In genomic region chr21:31264574-31264973, GRCh38 we compare ENCODE assay signal across 16 cellular contexts.
"Had no signal": no experiment of that assay in that cellular context is flagged by ENCODE, and none has a peak within 500 bp of the region (broad histone marks: within the 10 kb centered on the region; RNA-seq: fewer than 3 reads in every experiment).

No MANE protein-coding gene starts in this region.

- H3K36me3 ChIP-seq: suprapubic skin, upper lobe of left lung had no signal

- H3K27ac Mint-ChIP-seq: activated CD8-positive, alpha-beta memory T cell treated with anti-CD3 and anti-CD28 coated beads, Interleukin-2, amount 10 ng/mL, durations not matched to agents 7 days and 5 days; activated naive CD8-positive, alpha-beta T cell treated with anti-CD3 and anti-CD28 coated beads for 36 hours; activated T-cell treated with anti-CD3 and anti-CD28 coated beads, Interleukin-2, amount 50 U/mL, for 24 hours; nephron progenitor cell; T-helper 1 cell treated with Interleukin-12 subunit alpha and Interleukin-12 subunit beta and Interleukin-4 antibody, amounts not matched to agents 30 μg/mL and 1 μg/mL, for 36 hours had no signal

- H3K27me3 ChIP-seq: suprapubic skin, upper lobe of left lung had no signal

- ATAC-seq: activated CD8-positive, alpha-beta memory T cell treated with anti-CD3 and anti-CD28 coated beads, Interleukin-2, amount 10 ng/mL, durations not matched to agents 7 days and 5 days had no signal

- H3K9me3 ChIP-seq: suprapubic skin, upper lobe of left lung had no signal

- H3K4me1 ChIP-seq: suprapubic skin, upper lobe of left lung had no signal

- H3K27ac ChIP-seq: coronary artery, suprapubic skin, upper lobe of left lung had no signal

- DNase-seq: activated CD4-positive, alpha-beta T cell treated with anti-CD3 and anti-CD28 coated beads, Interleukin-2, amount 50 U/mL, for 4 hours; activated CD4-positive, CD25-positive, alpha-beta regulatory T cell treated with anti-CD3 and anti-CD28 coated beads, Interleukin-2, amount 50 U/mL, for 72 hours; activated CD8-positive, alpha-beta memory T cell treated with anti-CD3 and anti-CD28 coated beads, Interleukin-2, amount 10 ng/mL, durations not matched to agents 7 days and 5 days; activated effector memory CD4-positive, alpha-beta T cell treated with anti-CD3 and anti-CD28 coated beads, Interleukin-2, amount 50 U/mL, for 16 hours; activated naive CD8-positive, alpha-beta T cell treated with anti-CD3 and anti-CD28 coated beads for 36 hours; activated T-cell treated with anti-CD3 and anti-CD28 coated beads, Interleukin-2, amount 50 U/mL, for 24 hours; aorta; effector CD4-positive, alpha-beta T cell; kidney; nephron progenitor cell; stimulated activated CD4-positive, alpha-beta T cell treated with anti-CD3 and anti-CD28 coated beads, Interleukin-2, amount 100 ng/mL, for 48 hours; stimulated activated naive CD4-positive, alpha-beta T cell treated with Interleukin-2 at 50 U/mL for 16 hours; upper lobe of left lung had no signal

- H3K4me3 ChIP-seq: coronary artery, suprapubic skin, upper lobe of left lung had no signal

- H3K4me3 Mint-ChIP-seq: activated CD8-positive, alpha-beta memory T cell treated with anti-CD3 and anti-CD28 coated beads, Interleukin-2, amount 10 ng/mL, durations not matched to agents 7 days and 5 days; activated T-cell treated with anti-CD3 and anti-CD28 coated beads, Interleukin-2, amount 50 U/mL, for 24 hours; nephron progenitor cell; T-helper 1 cell treated with Interleukin-12 subunit alpha and Interleukin-12 subunit beta and Interleukin-4 antibody, amounts not matched to agents 30 μg/mL and 1 μg/mL, for 36 hours had no signal

- H3K9me3 Mint-ChIP-seq: activated naive CD8-positive, alpha-beta T cell treated with anti-CD3 and anti-CD28 coated beads for 36 hours; nephron progenitor cell; T-helper 1 cell treated with Interleukin-12 subunit alpha and Interleukin-12 subunit beta and Interleukin-4 antibody, amounts not matched to agents 30 μg/mL and 1 μg/mL, for 36 hours had no signal

- H3K27me3 Mint-ChIP-seq: activated T-cell treated with anti-CD3 and anti-CD28 coated beads, Interleukin-2, amount 50 U/mL, for 24 hours had no signal
